Comparison of ENCODE assay signal across 23 cellular contexts in genomic region chr10:59700709-59701108, GRCh38. TPM values are rescaled to one million over a fixed set of nuclear protein-coding genes. Genes with fewer than 3 reads are reported as not detected.
DNase-seq lines count a peak whose midpoint lies in the region; ATAC-seq, FAIRE-seq and TF ChIP-seq lines count a peak whose summit lies in the region.
"Had no signal": no experiment of that assay in that cellular context is flagged by ENCODE, and none has a peak within 500 bp of the region (broad histone marks: within the 10 kb centered on the region; RNA-seq: fewer than 3 reads in every experiment).

No MANE protein-coding gene starts in this region.

- in situ Hi-C loops in GM12878 (cut with MboI): no loop called here

- BruUV-seq in GM12878 (replicated peaks; lab: Mats Ljungman, UMichigan): no TSS peak

- H4K20me1 ChIP-seq in GM12878 (ENCODE audit: control insufficient read depth, insufficient read depth) (no peaks in the 10 kb centered on the region), neural progenitor cell (ENCODE audit: low read depth) (peaks cover 11% of the 10 kb centered on the region)

- no peak overlapping the region for H3K4me3 Mint-ChIP-seq in neural progenitor cell
- H3K4me3 Mint-ChIP-seq: T-helper 17 cell had no signal

- H3K4me2 ChIP-seq in GM12878 (ENCODE audit: control insufficient read depth, insufficient read depth) (no peak overlapping the region), neural progenitor cell (no peak overlapping the region)

- H3K4me1 ChIP-seq in GM12878 (ENCODE audit: control insufficient read depth, insufficient read depth, low read length) (no peaks in the 10 kb centered on the region), neural progenitor cell (no peaks in the 10 kb centered on the region)
- H3K4me1 ChIP-seq: breast epithelium, left lung, prostate gland, thyroid gland had no signal

- CTCF ChIA-PET in GM10248 (lab: Yijun Ruan, JAX) (interaction anchor here (1.3 to 3.1 kb wide), 3 partner anchors 8 to 11 kb away, joined by 4 to 9 read pairs (median 6); partner anchors contain the start of gene SLC16A9), GM12878 (lab: Yijun Ruan, JAX) (interaction anchor here (1.0 to 1.8 kb wide), 2 partner anchors 40 to 75 kb away, joined by 4 to 6 read pairs; no protein-coding TSS in a partner anchor)

- ATAC-seq in HG02610 (IDR thresholded peaks at IDR 0.05; ENCODE audit: unreplicated experiment) (peak; percentile 6), GM12878 (no peak)
- ATAC-seq: HepG2, left lung, T-helper 17 cell had no signal

- H3K27ac Mint-ChIP-seq in neural progenitor cell: no peak overlapping the region
- H3K27ac Mint-ChIP-seq: T-helper 17 cell had no signal

- peak overlapping the region; percentile 37; the same call in 1 of the 2 replicates for H2AFZ ChIP-seq in GM12878 (ENCODE audit: control insufficient read depth, low read depth, low read length)
- no peak overlapping the region for H2AFZ ChIP-seq in neural progenitor cell (replicated peaks)

- DNase-seq in GM10248 (ENCODE audit: extremely low spot score) (no peak), GM12878 (ENCODE audit: low read depth, low spot score) (no peak), neural progenitor cell (ENCODE audit: low spot score) (peak; percentile 68), NCI-H510A treated with DMSO at 0.1 percent for 48 hours (lab: John Stamatoyannopoulos, UW) (no peak), HK-2 (ENCODE audit: unreplicated experiment) (no peak), NK-92 (lab: John Stamatoyannopoulos, UW; ENCODE audit: unreplicated experiment) (no peak)
- DNase-seq: activated effector memory CD4-positive, alpha-beta T cell treated with Interleukin-2 at 50 U/mL for 16 hours; glutamatergic neuron; left lung; NCI-H1436; NCI-H526; SIG-M5; stimulated activated CD4-positive, alpha-beta T cell treated with anti-CD3 and anti-CD28 coated beads, Interleukin-2, amount 100 ng/mL, for 48 hours; stimulated activated naive CD4-positive, alpha-beta T cell treated with Interleukin-2 at 50 U/mL for 16 hours; T-helper 17 cell; thyroid gland had no signal

- FAIRE-seq in GM12878 (lab: Jason Lieb, UNC): no peak
- FAIRE-seq: HepG2 had no signal

- no peaks in the 10 kb centered on the region for H3K4me1 Mint-ChIP-seq in neural progenitor cell

- no peaks in the 10 kb centered on the region for H3K79me2 ChIP-seq in GM12878 (ENCODE audit: control insufficient read depth, insufficient read depth, low read length)
- H3K79me2 ChIP-seq in neural progenitor cell (ENCODE audit: low read depth): peaks cover 36% of the 10 kb centered on the region

- peak; percentile 21 for TF ChIP-seq CTCF in GM10248 (IDR thresholded peaks at IDR 0.05; ENCODE audit: control extremely low read depth, extremely low read depth, low read depth, missing control alignments)
- peak in 1 of 3 experiments; percentile 9; a peak in 1 of 6 replicates for TF ChIP-seq CTCF in GM12878 (IDR thresholded peaks at IDR 0.05 in 2 of 3, conservative IDR thresholded peaks at IDR 0.05 in 1 of 3; ENCODE audit: control insufficient read depth in 2 of 3, extremely low read depth in 1 of 3, insufficient read depth in 1 of 3, low read depth in 3 of 3, low read length in 3 of 3)
- peak; percentile 56 for TF ChIP-seq CTCF in neural progenitor cell (IDR thresholded peaks at IDR 0.05)

- intact Hi-C loops in GM12878 (cut with micrococcal nuclease; ENCODE audit: unreplicated experiment): no loop called here

- POLR2A ChIA-PET in GM10248 (lab: Yijun Ruan, JAX) (no interaction called here), GM12878 (lab: Charles Lee) (no interaction called here)

- 19% methylated on average over 4 of the region's 4 CpGs for WGBS in GM12878 (ENCODE audit: insufficient coverage, insufficient replicate concordance, low lambda C conversion rate, missing lambda C conversion rate)

- SMC1A ChIA-PET in GM12878 (lab: Charles Lee; ENCODE audit: uncharacterized antibody, unreplicated experiment): interaction anchor here (0.6 to 1.2 kb wide), 2 partner anchors 21 to 68 kb away, joined by 3 to 4 read pairs; no protein-coding TSS in a partner anchor

- peaks cover 11% of the 10 kb centered on the region for H3K36me3 Mint-ChIP-seq in neural progenitor cell

- no peak for TF ChIP-seq POLR2A in GM12878 (IDR thresholded peaks at IDR 0.05; ENCODE audit: low read depth, low read length)

- no peaks in the 10 kb centered on the region for H3K9me3 ChIP-seq in GM12878 (replicated peaks; ENCODE audit: control insufficient read depth, insufficient read depth, low read length)
- H3K9me3 ChIP-seq in neural progenitor cell (ENCODE audit: low read depth): no peaks in the 10 kb centered on the region
- H3K9me3 ChIP-seq: breast epithelium, left lung, prostate gland, thyroid gland had no signal

- H3K4me3 ChIP-seq in GM12878 (no peak overlapping the region), neural progenitor cell (no peak overlapping the region)
- H3K4me3 ChIP-seq: breast epithelium, left lung, prostate gland, skin epidermis, thyroid gland had no signal

- H3K27ac ChIP-seq in GM12878 (ENCODE audit: control insufficient read depth, insufficient read depth) (no peak overlapping the region), neural progenitor cell (no peak overlapping the region)
- H3K27ac ChIP-seq: breast epithelium, left lung, prostate gland, skin epidermis, thyroid gland, VCaP had no signal

- H3K9me3 Mint-ChIP-seq in neural progenitor cell: no peaks in the 10 kb centered on the region

- no peak for TF ChIP-seq EP300 in GM12878 (IDR thresholded peaks at IDR 0.05; ENCODE audit: borderline replicate concordance in 1 of 2, control insufficient read depth in 1 of 2, low read depth in 2 of 2, low read length in 2 of 2)

- RAD21 ChIA-PET in GM12878 (lab: Charles Lee; ENCODE audit: unreplicated experiment): no interaction called here

- H3K36me3 ChIP-seq in GM12878 (ENCODE audit: control insufficient read depth in 2 of 2, insufficient read depth in 2 of 2, low read length in 1 of 2) (no peaks in the 10 kb centered on the region), neural progenitor cell (no peaks in the 10 kb centered on the region)
- H3K36me3 ChIP-seq: breast epithelium, left lung, prostate gland, thyroid gland had no signal

- H3K27me3 ChIP-seq in GM12878 (replicated peaks in 1 of 2; ENCODE audit: control insufficient read depth in 2 of 2, insufficient read depth in 2 of 2, low read length in 1 of 2) (no peaks in the 10 kb centered on the region), neural progenitor cell (no peaks in the 10 kb centered on the region)
- H3K27me3 ChIP-seq: breast epithelium, left lung, thyroid gland had no signal

- no peaks in the 10 kb centered on the region for H3F3A ChIP-seq in neural progenitor cell (ENCODE audit: low read depth)

- H3K27me3 Mint-ChIP-seq in neural progenitor cell (ENCODE audit: insufficient read depth, low read depth): no peaks in the 10 kb centered on the region

- TF ChIP-seq RAD21 in GM12878 (IDR thresholded peaks at IDR 0.05; ENCODE audit: insufficient read depth, low read depth, low read length): 0 out of 2 replicates have a peak, but pooled peaks have one; percentile 3

- H3K9ac ChIP-seq in GM12878 (ENCODE audit: control insufficient read depth, insufficient read depth, low read length) (no peak overlapping the region), neural progenitor cell (no peak overlapping the region)

TF ChIP-seq in GM12878, 131 proteins besides CTCF, POLR2A, EP300 and RAD21 (continues in another document):
- TF ChIP-seq SMC3 (IDR thresholded peaks at IDR 0.05; ENCODE audit: borderline replicate concordance, low read length) (no peak), MEF2A (IDR thresholded peaks at IDR 0.05; ENCODE audit: insufficient read depth, low read depth, low read length) (no peak), CREM (IDR thresholded peaks at IDR 0.05; ENCODE audit: low read depth) (no peak), SP1 (IDR thresholded peaks at IDR 0.05; ENCODE audit: low read depth, low read length) (no peak)

RNA-seq across cellular contexts. Expression of gene SLC16A9, which starts 8.9 kb away (rescaled TPM):
- total RNA-seq in GM12878 (2013; cell fraction: nucleolus; rRNA removed): 0.90 and 0.91 TPM in 2 replicates
- 5.9 and 6.8 TPM in 2 replicates for total RNA-seq in GM12878 (2014; rRNA removed)
- 6.2 TPM in 2 replicates for total RNA-seq in GM12878 (2014; rRNA removed; fragmentation: Illumina TruSeq; extraction: Trizol)
- 4.8 and 4.9 TPM in 2 replicates for total RNA-seq in GM12878 (2021)
- 0.49 TPM for polyA plus RNA-seq in GM12878 (2011; ENCODE audit: low read depth)
- 0.81 and 0.86 TPM in 2 replicates for polyA plus RNA-seq in GM12878 (2011; rRNA removed)
- 0.28 and 0.45 TPM in 2 replicates for polyA plus RNA-seq in GM12878 (2011; cell fraction: cytosol; rRNA removed)
- polyA plus RNA-seq in GM12878 (2011; cell fraction: nucleus; rRNA removed): 0.24 and 0.31 TPM in 2 replicates
- polyA plus RNA-seq in GM12878 (2012): 0.69 and 1.4 TPM in 2 replicates
- 5.9 and 6.6 TPM in 2 replicates for polyA plus RNA-seq in GM12878 (2014; fragmentation: Illumina TruSeq; extraction: Trizol)
- polyA plus RNA-seq in GM12878 (2014; fragmentation: Nextera tagmentation; extraction: Ambion mirVana): 1 to 10 TPM; 1.5 to 1.9 TPM
- polyA plus RNA-seq in GM12878 (2014; rRNA removed): 4.3 and 4.4 TPM in 2 replicates
- 1 to 10 TPM; 3.3 to 4.2 TPM for polyA plus RNA-seq in GM12878 (2016; fragmentation: Nextera tagmentation; extraction: Ambion mirVana)
- polyA minus RNA-seq in GM12878 (2011; rRNA and poly(A)+ RNA removed): 0.37 and 0.41 TPM in 2 replicates
- not detected in 2 replicates for polyA minus RNA-seq in GM12878 (2011; cell fraction: cytosol; rRNA and poly(A)+ RNA removed)
- polyA minus RNA-seq in GM12878 (2011; cell fraction: nucleus; rRNA and poly(A)+ RNA removed): 0.12 TPM in 1 of 2 replicates, not detected in the other
- total RNA-seq in neural progenitor cell (ENCODE audit: low replicate concordance): 39.6 and 48.5 TPM in 2 replicates

RNA-seq across cellular contexts. Expression of gene MRLN, which starts 52.5 kb away (rescaled TPM):
- not detected in 2 replicates for total RNA-seq in GM12878 (2013; cell fraction: nucleolus; rRNA removed)
- total RNA-seq in GM12878 (2014; rRNA removed) (not detected in 2 replicates), GM12878 (2014; rRNA removed; fragmentation: Illumina TruSeq; extraction: Trizol) (not detected in 2 replicates), GM12878 (2021) (not detected in 2 replicates), neural progenitor cell (ENCODE audit: low replicate concordance) (not detected in 2 replicates)
- polyA plus RNA-seq in GM12878 (2011; ENCODE audit: low read depth): not detected
- polyA plus RNA-seq in GM12878 (2011; rRNA removed) (not detected in 2 replicates), GM12878 (2014; fragmentation: Illumina TruSeq; extraction: Trizol) (not detected in 2 replicates), GM12878 (2014; fragmentation: Nextera tagmentation; extraction: Ambion mirVana) (under 1 TPM in 1 of 2 experiments, not detected in 1; 0.19 TPM), GM12878 (2014; rRNA removed) (not detected in 2 replicates), GM12878 (2016; fragmentation: Nextera tagmentation; extraction: Ambion mirVana) (not detected)
- polyA plus RNA-seq in GM12878 (2011; cell fraction: cytosol; rRNA removed): not detected in 2 replicates
- not detected in 2 replicates for polyA plus RNA-seq in GM12878 (2011; cell fraction: nucleus; rRNA removed)
- polyA plus RNA-seq in GM12878 (2012): not detected in 2 replicates
- polyA minus RNA-seq in GM12878 (2011; rRNA and poly(A)+ RNA removed): not detected in 2 replicates
- not detected in 2 replicates for polyA minus RNA-seq in GM12878 (2011; cell fraction: cytosol; rRNA and poly(A)+ RNA removed)
- not detected in 2 replicates for polyA minus RNA-seq in GM12878 (2011; cell fraction: nucleus; rRNA and poly(A)+ RNA removed)
- total RNA-seq: breast epithelium, HepG2, left lung, prostate gland, thyroid gland had no signal
- polyA plus RNA-seq: HepG2, neural cell had no signal
